In the genomic region with DNA sequence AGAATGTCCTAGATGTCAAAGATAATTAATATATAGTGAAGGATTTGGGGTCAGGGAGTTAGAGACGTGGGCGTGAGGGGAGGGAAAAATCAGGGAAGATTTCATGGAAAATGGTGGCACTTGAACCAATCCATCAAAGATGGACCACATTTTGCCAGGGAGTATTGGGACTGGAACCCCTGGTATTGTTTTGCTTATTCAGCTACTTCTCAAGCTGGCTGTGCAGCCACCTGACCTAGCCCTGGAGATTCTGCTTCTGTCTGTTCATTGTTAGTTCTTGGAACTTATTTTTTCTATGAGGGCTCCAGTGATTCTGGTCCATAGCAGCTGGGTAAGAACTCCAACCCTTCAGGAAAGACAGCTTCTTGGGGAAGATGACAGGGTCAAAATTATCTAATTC, we compare ENCODE assay signal across 23 cellular contexts.
"Had no signal": no experiment of that assay in that cellular context is flagged by ENCODE, and none has a peak within 500 bp of the region (broad histone marks: within the 10 kb centered on the region; RNA-seq: fewer than 3 reads in every experiment).

No MANE protein-coding gene starts in this region.

- ATAC-seq: natural killer cell, right cardiac atrium had no signal

- H3K36me3 ChIP-seq: left ventricle myocardium inferior, ovary, prostate gland, sigmoid colon, spleen, tibial nerve, uterus had no signal

- H3K27me3 Mint-ChIP-seq: naive B cell had no signal

- H3K9me3 Mint-ChIP-seq: mesothelial cell of epicardium; naive B cell; natural killer cell; nephron progenitor cell; stimulated activated effector memory CD8-positive, alpha-beta T cell treated with anti-CD3 and anti-CD28 coated beads, Interleukin-12 subunit alpha, Interleukin-12 subunit beta, amount 100 ng/mL, for 72 hours; stimulated activated naive CD8-positive, alpha-beta T cell treated with anti-CD3 and anti-CD28 coated beads, Interleukin-15, amount 100 ng/mL, for 72 hours; type B pancreatic cell had no signal

- H3K27me3 ChIP-seq: ovary, sigmoid colon, uterus had no signal

- H3K36me3 Mint-ChIP-seq: mesothelial cell of epicardium; natural killer cell; stimulated activated effector memory CD8-positive, alpha-beta T cell treated with anti-CD3 and anti-CD28 coated beads, Interleukin-12 subunit alpha, Interleukin-12 subunit beta, amount 100 ng/mL, for 72 hours; type B pancreatic cell had no signal

- H3K4me1 Mint-ChIP-seq: stimulated activated effector memory CD8-positive, alpha-beta T cell treated with anti-CD3 and anti-CD28 coated beads, Interleukin-12 subunit alpha, Interleukin-12 subunit beta, amount 100 ng/mL, for 72 hours had no signal

- DNase-seq: hypothalamus; islet precursor cell; left ventricle myocardium inferior; naive B cell; natural killer cell; nephron progenitor cell; ovary; retina; right cardiac atrium; sigmoid colon; small intestine; spleen; stimulated activated CD4-positive, alpha-beta T cell treated with anti-CD3 and anti-CD28 coated beads, Interleukin-4, amount 100 ng/mL, for 24 hours; stimulated activated naive CD4-positive, alpha-beta T cell; substantia nigra; uterus had no signal

- H3K4me3 Mint-ChIP-seq: mesothelial cell of epicardium; natural killer cell; nephron progenitor cell; stimulated activated effector memory CD8-positive, alpha-beta T cell treated with anti-CD3 and anti-CD28 coated beads, Interleukin-12 subunit alpha, Interleukin-12 subunit beta, amount 100 ng/mL, for 72 hours; stimulated activated naive CD8-positive, alpha-beta T cell treated with anti-CD3 and anti-CD28 coated beads, Interleukin-15, amount 100 ng/mL, for 72 hours; type B pancreatic cell had no signal

- H3K4me3 ChIP-seq: left ventricle myocardium inferior, lung, ovary, prostate gland, sigmoid colon, spleen, tibial nerve, uterus had no signal

- H3K27ac Mint-ChIP-seq: mesothelial cell of epicardium; naive B cell; natural killer cell; nephron progenitor cell; stimulated activated effector memory CD8-positive, alpha-beta T cell treated with anti-CD3 and anti-CD28 coated beads, Interleukin-12 subunit alpha, Interleukin-12 subunit beta, amount 100 ng/mL, for 72 hours; stimulated activated naive CD8-positive, alpha-beta T cell treated with anti-CD3 and anti-CD28 coated beads, Interleukin-15, amount 100 ng/mL, for 72 hours had no signal

- FAIRE-seq: small intestine had no signal

- H3K9me3 ChIP-seq: left ventricle myocardium inferior, ovary, prostate gland, sigmoid colon, spleen, tibial nerve, uterus had no signal

- H3K4me1 ChIP-seq: prostate gland, uterus had no signal

- H3K27ac ChIP-seq: left ventricle myocardium inferior, ovary, prostate gland, sigmoid colon, spleen, tibial nerve, uterus had no signal
